1 cellular context compared by ENCODE assay signal in genomic region chr2:55419514-55420243, GRCh38.
TF ChIP-seq lines count a peak whose summit lies in the region.

CCDC88A (minus strand) TSS chr2:55419856; CDS start chr2:55419079, 777 bp downstream.

TF ChIP-seq in K562, 482 proteins besides CTCF, POLR2A, EP300 and RAD21 (continued from another document and continues in another):
- TF ChIP-seq ZNF609 (CRISPR knock-in tag; IDR thresholded peaks at IDR 0.05; ENCODE audit: borderline replicate concordance) = peak; percentile 85; the same call in 1 of the 2 replicates
- peak; percentile 18 for TF ChIP-seq FUS (optimal IDR thresholded peaks at IDR 0.05; ENCODE audit: low read depth, low read length)
- TF ChIP-seq JUND (IDR thresholded peaks at IDR 0.05; ENCODE audit: borderline replicate concordance, low read depth, low read length) = peak; percentile 73
- TF ChIP-seq JUND (tag; IDR thresholded peaks at IDR 0.05; ENCODE audit: borderline replicate concordance, low read depth, low read length) = no peak; the same call in 2 of the 3 replicates
- no peak for TF ChIP-seq ZBTB43 (CRISPR knock-in tag; IDR thresholded peaks at IDR 0.05)
- TF ChIP-seq CSDE1 (IDR thresholded peaks at IDR 0.05) = no peak
- TF ChIP-seq TAF7 (tag; IDR thresholded peaks at IDR 0.05) = peak; percentile 96
- TF ChIP-seq ZNF280A (IDR thresholded peaks at IDR 0.05; ENCODE audit: low read depth, partially characterized antibody) = no peak
- 0 out of 2 replicates have a peak, but pooled peaks have one; percentile 50 for TF ChIP-seq LARP7 (IDR thresholded peaks at IDR 0.05)
- TF ChIP-seq CBX2 (IDR thresholded peaks at IDR 0.05; ENCODE audit: insufficient read depth, low read length, poor library complexity, severe bottlenecking) = no peak
- TF ChIP-seq MLLT1 (IDR thresholded peaks at IDR 0.05) = peak in 1 of 2 experiments; percentile 96; a peak in 3 of 4 replicates
- peak; percentile 38 for TF ChIP-seq DACH1 (IDR thresholded peaks at IDR 0.05; ENCODE audit: partially characterized antibody)
- TF ChIP-seq HIVEP1 (CRISPR knock-in tag; IDR thresholded peaks at IDR 0.05) = no peak
- TF ChIP-seq NELFE (IDR thresholded peaks at IDR 0.05; ENCODE audit: insufficient read depth, insufficient read length) = no peak
- no peak for TF ChIP-seq TSC22D4 (tag; IDR thresholded peaks at IDR 0.05)
- TF ChIP-seq KDM1A (IDR thresholded peaks at IDR 0.05) = peak; percentile 51 to 75; a peak in 3 of 4 replicates
- TF ChIP-seq ZNF408 (CRISPR knock-in tag; IDR thresholded peaks at IDR 0.05; ENCODE audit: low read depth) = no peak
- no peak for TF ChIP-seq PTBP1 (IDR thresholded peaks at IDR 0.05; ENCODE audit: low read depth, low read length)
- TF ChIP-seq MITF (IDR thresholded peaks at IDR 0.05) = no peak; the same call in 1 of the 2 replicates
- no peak; the same call in 1 of the 2 replicates for TF ChIP-seq CBFB (CRISPR knock-in tag; IDR thresholded peaks at IDR 0.05)
- TF ChIP-seq BRD9 (IDR thresholded peaks at IDR 0.05; ENCODE audit: low read depth, partially characterized antibody) = peak; percentile 21
- no peak for TF ChIP-seq XRCC3 (IDR thresholded peaks at IDR 0.05)
- TF ChIP-seq ZBED1 (IDR thresholded peaks at IDR 0.05) = no peak; the same call in 1 of the 2 replicates
- TF ChIP-seq ATF1 (CRISPR knock-in tag; IDR thresholded peaks at IDR 0.05) = no peak; the same call in 1 of the 2 replicates
- peak; percentile 85 for TF ChIP-seq ATF1 (tag; IDR thresholded peaks at IDR 0.05)
- TF ChIP-seq ZBTB1 (CRISPR knock-in tag; IDR thresholded peaks at IDR 0.05; ENCODE audit: borderline replicate concordance, low read depth) = peak; percentile 88; the same call in 1 of the 2 replicates
- TF ChIP-seq CHD2 (IDR thresholded peaks at IDR 0.05; ENCODE audit: low read depth, low read length) = peak; percentile 94
- TF ChIP-seq ZNF518B (CRISPR knock-in tag; IDR thresholded peaks at IDR 0.05) = no peak
- no peak for TF ChIP-seq STAG1 (CRISPR knock-in tag; IDR thresholded peaks at IDR 0.05; ENCODE audit: borderline replicate concordance)
- no peak for TF ChIP-seq DEAF1 (CRISPR knock-in tag; IDR thresholded peaks at IDR 0.05)
- no peak for TF ChIP-seq ZNF165 (CRISPR knock-in tag; IDR thresholded peaks at IDR 0.05; ENCODE audit: borderline replicate concordance)
- TF ChIP-seq ELF2 (CRISPR knock-in tag; IDR thresholded peaks at IDR 0.05) = no peak
- peak; percentile 98 for TF ChIP-seq GATAD2A (IDR thresholded peaks at IDR 0.05)
- no peak for TF ChIP-seq ZNF696 (CRISPR knock-in tag; conservative IDR thresholded peaks at IDR 0.05)
- peak; percentile 67; the same call in 1 of the 2 replicates for TF ChIP-seq ZNF431 (CRISPR knock-in tag; IDR thresholded peaks at IDR 0.05)
- peak; percentile 46; the same call in 1 of the 2 replicates for TF ChIP-seq MTA1 (IDR thresholded peaks at IDR 0.05; ENCODE audit: borderline replicate concordance)
- peak; percentile 87 for TF ChIP-seq CREM (IDR thresholded peaks at IDR 0.05; ENCODE audit: low read depth)
- no peak for TF ChIP-seq HMBOX1 (IDR thresholded peaks at IDR 0.05)
- no peak for TF ChIP-seq HBP1 (CRISPR knock-in tag; IDR thresholded peaks at IDR 0.05)
- peak; percentile 93 for TF ChIP-seq KDM5B (IDR thresholded peaks at IDR 0.05; ENCODE audit: insufficient replicate concordance, low read depth, low read length)
- no peak for TF ChIP-seq BDP1 (IDR thresholded peaks at IDR 0.05; ENCODE audit: insufficient read depth, insufficient read length)
- no peak for TF ChIP-seq NCOA2 (IDR thresholded peaks at IDR 0.05; ENCODE audit: partially characterized antibody in 2 of 2)
- TF ChIP-seq FOXP1 (CRISPR knock-in tag; IDR thresholded peaks at IDR 0.05) = peak; percentile 95
- no peak for TF ChIP-seq RBM14 (IDR thresholded peaks at IDR 0.05; ENCODE audit: borderline replicate concordance, insufficient read depth, low read depth, low read length)
- no peak for TF ChIP-seq DLX4 (CRISPR knock-in tag; IDR thresholded peaks at IDR 0.05)
- TF ChIP-seq NR1H2 (CRISPR knock-in tag; IDR thresholded peaks at IDR 0.05) = no peak
- no peak for TF ChIP-seq ZNF764 (CRISPR knock-in tag; IDR thresholded peaks at IDR 0.05; ENCODE audit: low read depth)
- no peak for TF ChIP-seq ZNF3 (CRISPR knock-in tag; IDR thresholded peaks at IDR 0.05)
